ENCODE assay signal across 22 cellular contexts in genomic region chr3:42078686-42079085, GRCh38. TPM values are rescaled to one million over a fixed set of nuclear protein-coding genes. Genes with fewer than 3 reads are reported as not detected.
A peak's percentile ranks its signal among the peaks of the same experiment; 100 is the strongest.
DNase-seq lines count a peak whose midpoint lies in the region; ATAC-seq, FAIRE-seq and TF ChIP-seq lines count a peak whose summit lies in the region.
"Had no signal": no experiment of that assay in that cellular context is flagged by ENCODE, and none has a peak within 500 bp of the region (broad histone marks: within the 10 kb centered on the region; RNA-seq: fewer than 3 reads in every experiment).

No MANE protein-coding gene starts in this region.

- H3K9me3 Mint-ChIP-seq in stimulated activated memory B cell treated with anti-CD40 and anti-IgM and Interleukin-4, amounts not matched to agents 10 μg/mL and 1 μg/mL and 100 μg/mL, for 72 hours = no peaks in the 10 kb centered on the region
- H3K9me3 Mint-ChIP-seq: activated T-cell treated with anti-CD3 and anti-CD28 coated beads, Interleukin-2, amount 50 U/mL, for 4 hours had no signal

- H3K27me3 Mint-ChIP-seq in stimulated activated memory B cell treated with anti-CD40 and anti-IgM and Interleukin-4, amounts not matched to agents 10 μg/mL and 1 μg/mL and 100 μg/mL, for 72 hours = no peaks in the 10 kb centered on the region
- H3K27me3 Mint-ChIP-seq: activated CD4-positive, alpha-beta memory T cell treated with anti-CD3 and anti-CD28 coated beads for 36 hours; activated naive CD8-positive, alpha-beta T cell treated with anti-CD3 and anti-CD28 coated beads, Interleukin-2, amount 10 ng/mL, durations not matched to agents 7 days and 5 days had no signal

- H3K27me3 ChIP-seq in Karpas-422 (ENCODE audit: low read length) (no peaks in the 10 kb centered on the region), gastroesophageal sphincter (no peaks in the 10 kb centered on the region), right lobe of liver (no peaks in the 10 kb centered on the region)

- TF ChIP-seq EP300 in gastroesophageal sphincter (IDR thresholded peaks at IDR 0.05) = no peak

- no peak overlapping the region for H3K9ac ChIP-seq in Karpas-422 (ENCODE audit: low read length)

- H3K27ac Mint-ChIP-seq in stimulated activated memory B cell treated with anti-CD40 and anti-IgM and Interleukin-4, amounts not matched to agents 10 μg/mL and 1 μg/mL and 100 μg/mL, for 72 hours = peak overlapping the region; percentile 90
- H3K27ac Mint-ChIP-seq: activated CD4-positive, alpha-beta memory T cell treated with anti-CD3 and anti-CD28 coated beads for 36 hours; activated naive CD8-positive, alpha-beta T cell treated with anti-CD3 and anti-CD28 coated beads, Interleukin-2, amount 10 ng/mL, durations not matched to agents 7 days and 5 days had no signal

- H3K79me2 ChIP-seq in Karpas-422 (ENCODE audit: low read length) = peaks cover 99% of the 10 kb centered on the region

- no peaks in the 10 kb centered on the region for H3K9me2 ChIP-seq in Karpas-422 (replicated peaks; ENCODE audit: insufficient read depth, low read length)

- peaks cover 4% of the 10 kb centered on the region; the same call in 1 of the 2 replicates for H4K20me1 ChIP-seq in Karpas-422 (ENCODE audit: insufficient read depth, low read depth, low read length)

- H3K4me2 ChIP-seq in Karpas-422 (ENCODE audit: low read depth, low read length, poor library complexity, severe bottlenecking) = peak overlapping the region; percentile 30

- intact Hi-C loops in right lobe of liver (cut with DNase I) = loop anchor here (10.0 kb wide), 2 partner anchors 64 to 74 kb away; no protein-coding TSS in a partner anchor

- H2AFZ ChIP-seq in Karpas-422 (ENCODE audit: low read length) = no peak overlapping the region

- TF ChIP-seq CTCF in gastroesophageal sphincter (IDR thresholded peaks at IDR 0.05) (no peak), right lobe of liver (IDR thresholded peaks at IDR 0.05) (no peak)

- TF ChIP-seq POLR2A in gastroesophageal sphincter (IDR thresholded peaks at IDR 0.05) = no peak
- no peak for TF ChIP-seq POLR2A in right lobe of liver (IDR thresholded peaks at IDR 0.05)

- no peaks in the 10 kb centered on the region for H3K36me3 Mint-ChIP-seq in stimulated activated memory B cell treated with anti-CD40 and anti-IgM and Interleukin-4, amounts not matched to agents 10 μg/mL and 1 μg/mL and 100 μg/mL, for 72 hours

- peaks cover 42% of the 10 kb centered on the region for H3K4me1 ChIP-seq in Karpas-422 (ENCODE audit: low read length)
- peaks cover 17 to 84% (median 36%) of the 10 kb centered on the region in 3 donors for H3K4me1 ChIP-seq in gastroesophageal sphincter
- H3K4me1 ChIP-seq in right lobe of liver = peaks cover 0 to 31% (median 7%) of the 10 kb centered on the region in 4 donors

- peaks cover 76% of the 10 kb centered on the region for H3K4me1 Mint-ChIP-seq in stimulated activated memory B cell treated with anti-CD40 and anti-IgM and Interleukin-4, amounts not matched to agents 10 μg/mL and 1 μg/mL and 100 μg/mL, for 72 hours

- no peaks in the 10 kb centered on the region for H3K9me3 ChIP-seq in Karpas-422 (ENCODE audit: low read length)
- no peaks in the 10 kb centered on the region for H3K9me3 ChIP-seq in gastroesophageal sphincter
- no peaks in the 10 kb centered on the region for H3K9me3 ChIP-seq in right lobe of liver

- no peak overlapping the region for H3K4me3 Mint-ChIP-seq in stimulated activated memory B cell treated with anti-CD40 and anti-IgM and Interleukin-4, amounts not matched to agents 10 μg/mL and 1 μg/mL and 100 μg/mL, for 72 hours
- H3K4me3 Mint-ChIP-seq: activated CD4-positive, alpha-beta memory T cell treated with anti-CD3 and anti-CD28 coated beads for 36 hours; activated naive CD8-positive, alpha-beta T cell treated with anti-CD3 and anti-CD28 coated beads, Interleukin-2, amount 10 ng/mL, durations not matched to agents 7 days and 5 days; activated T-cell treated with anti-CD3 and anti-CD28 coated beads, Interleukin-2, amount 50 U/mL, for 4 hours had no signal

- no peak for ATAC-seq in gastroesophageal sphincter
- ATAC-seq in stimulated activated memory B cell treated with anti-CD40 and anti-IgM and Interleukin-4, amounts not matched to agents 10 μg/mL and 1 μg/mL and 100 μg/mL, for 72 hours = no peak
- ATAC-seq in right lobe of liver = no peak
- no peak for ATAC-seq in GM21515 (IDR thresholded peaks at IDR 0.05; ENCODE audit: unreplicated experiment)
- ATAC-seq in HG03460 (IDR thresholded peaks at IDR 0.05; ENCODE audit: unreplicated experiment) = no peak
- ATAC-seq: activated T-cell treated with anti-CD3 and anti-CD28 coated beads, Interleukin-2, amount 50 U/mL, for 4 hours had no signal

- DNase-seq in EH (ENCODE audit: low read depth) (peak; percentile 78), Karpas-422 (no peak), right lobe of liver (no peak), HTR-8/SVneo (ENCODE audit: insufficient read length, low spot score) (no peak)
- DNase-seq: activated CD4-positive, alpha-beta memory T cell treated with anti-CD3 and anti-CD28 coated beads for 36 hours; activated naive CD8-positive, alpha-beta T cell treated with anti-CD3 and anti-CD28 coated beads, Interleukin-2, amount 10 ng/mL, durations not matched to agents 7 days and 5 days; activated T-cell treated with anti-CD3 and anti-CD28 coated beads, Interleukin-2, amount 50 U/mL, for 4 hours; COR-L47; effector CD8-positive, alpha-beta T cell; GF-D8; H7; kidney; NCI-H1417; NCI-H774; RPMI8226; SW 1271 had no signal

- H3K36me3 ChIP-seq in Karpas-422 (ENCODE audit: insufficient read depth, low read length) = no peaks in the 10 kb centered on the region
- H3K36me3 ChIP-seq in gastroesophageal sphincter = no peaks in the 10 kb centered on the region
- no peaks in the 10 kb centered on the region for H3K36me3 ChIP-seq in right lobe of liver

- FAIRE-seq in HTR-8/SVneo (lab: Jason Lieb, UNC) = no peak
- FAIRE-seq: bronchial epithelial cell, GM12892, kidney had no signal

- H3K4me3 ChIP-seq in Karpas-422 (ENCODE audit: low read length) = no peak overlapping the region
- H3K4me3 ChIP-seq in gastroesophageal sphincter = no peak overlapping the region
- H3K4me3 ChIP-seq in right lobe of liver = no peak overlapping the region

- WGBS in gastroesophageal sphincter (ENCODE audit: low coverage in 1 of 2), 2 donors = 87 to 94% methylated on average over 2 of the region's 2 CpGs
- WGBS in right lobe of liver (ENCODE audit: insufficient coverage, low coverage, low lambda C conversion rate, missing lambda C conversion rate) = no CpG with 5 or more reads among the region's 2 CpGs

- H3K27ac ChIP-seq in Karpas-422 (ENCODE audit: low read length) = no peak overlapping the region
- H3K27ac ChIP-seq in gastroesophageal sphincter = peak overlapping the region in 3 of 4 donors; percentile 58 to 86 (median 84)
- H3K27ac ChIP-seq in right lobe of liver = no peak overlapping the region

RNA-seq across cellular contexts. Expression of gene TRAK1, which starts 12.5 kb away (rescaled TPM):
- total RNA-seq in Karpas-422 (2014; rRNA removed; shearing (Covaris generic); ENCODE audit: low replicate concordance) = 72.8 and 115 TPM in 2 replicates
- total RNA-seq in gastroesophageal sphincter (10 to 100 TPM; 37.4 to 89.5 (median 53.0) TPM), right lobe of liver (10 to 100 TPM in 5 of 6 experiments, 1 to 10 TPM in 1; 9.5 to 16.4 (median 12.2) TPM)

Comparison
In these comparisons a context has a peak if more than half of its experiments do, and no peak if none do; other contexts are left out.
1. H3K27ac ChIP-seq: peak in gastroesophageal sphincter (3 of 4); none in Karpas-422 (single experiment) and right lobe of liver (0 of 3).